Comparison of ENCODE assay signal across 16 cellular contexts in genomic region chr7:127582361-127582760, GRCh38. TPM values are rescaled to one million over a fixed set of nuclear protein-coding genes. Genes with fewer than 3 reads are reported as not detected.
DNase-seq lines count a peak whose midpoint lies in the region; ATAC-seq and TF ChIP-seq lines count a peak whose summit lies in the region.
"Had no signal": no experiment of that assay in that cellular context is flagged by ENCODE, and none has a peak within 500 bp of the region (broad histone marks: within the 10 kb centered on the region; RNA-seq: fewer than 3 reads in every experiment).

No MANE protein-coding gene starts in this region.

- peak overlapping the region in 4 of 7 donors; percentile 8 to 97 (median 40) for H3K4me3 Mint-ChIP-seq in CD8-positive, alpha-beta memory T cell
- no peak overlapping the region for H3K4me3 Mint-ChIP-seq in activated T-cell treated with anti-CD3 and anti-CD28 coated beads, Interleukin-2, amount 50 U/mL, for 24 hours

- ATAC-seq in heart left ventricle: peak; percentile 21 to 41 (median 31)
- ATAC-seq in psoas muscle: peak; percentile 23 to 65 (median 56)
- no peak for ATAC-seq in HG03457 (IDR thresholded peaks at IDR 0.05; ENCODE audit: unreplicated experiment)
- ATAC-seq: activated CD4-positive, CD25-positive, alpha-beta regulatory T cell treated with anti-CD3 and anti-CD28 coated beads, Interleukin-2, amount 50 U/mL, for 24 hours; left lung; Panc1 had no signal

- H3K27me3 Mint-ChIP-seq in CD8-positive, alpha-beta memory T cell: no peaks in the 10 kb centered on the region
- no peaks in the 10 kb centered on the region for H3K27me3 Mint-ChIP-seq in activated T-cell treated with anti-CD3 and anti-CD28 coated beads, Interleukin-2, amount 50 U/mL, for 24 hours

- no peaks in the 10 kb centered on the region for H3K9me3 Mint-ChIP-seq in CD8-positive, alpha-beta memory T cell
- no peaks in the 10 kb centered on the region for H3K9me3 Mint-ChIP-seq in activated T-cell treated with anti-CD3 and anti-CD28 coated beads, Interleukin-2, amount 50 U/mL, for 24 hours

- no peaks in the 10 kb centered on the region for H3K9me3 ChIP-seq in CD8-positive, alpha-beta memory T cell (ENCODE audit: low read length)
- no peaks in the 10 kb centered on the region for H3K9me3 ChIP-seq in heart left ventricle
- H3K9me3 ChIP-seq in psoas muscle: no peaks in the 10 kb centered on the region
- H3K9me3 ChIP-seq: left lung had no signal

- 29 to 47% (median 45%) methylated on average over 11 to 14 of the region's 14 CpGs for WGBS in heart left ventricle, 4 donors
- WGBS in psoas muscle, 3 donors: 34 to 40% (median 37%) methylated on average over 14 of the region's 14 CpGs

- CTCF ChIA-PET in CD8-positive, alpha-beta memory T cell (lab: Charles Lee): no interaction called here

- H3K4me1 ChIP-seq in CD8-positive, alpha-beta memory T cell (ENCODE audit: insufficient read depth, low read length): peaks cover 52% of the 10 kb centered on the region
- H3K4me1 ChIP-seq in heart left ventricle (peaks cover 19 to 69% (median 43%) of the 10 kb centered on the region in 12 donors), psoas muscle (peaks cover 58% of the 10 kb centered on the region)

- H3K36me3 Mint-ChIP-seq in CD8-positive, alpha-beta memory T cell: peaks cover 0 to 61% (median 9%) of the 10 kb centered on the region in 3 donors
- H3K36me3 Mint-ChIP-seq in activated T-cell treated with anti-CD3 and anti-CD28 coated beads, Interleukin-2, amount 50 U/mL, for 24 hours (ENCODE audit: low read depth): peaks cover 68% of the 10 kb centered on the region

- in situ Hi-C loops in astrocyte of the cerebellum (cut with HindIII; ENCODE audit: low sequenced_read_pairs): loop anchor here (25.0 kb wide), 1 partner anchor 630 kb away; no protein-coding TSS in a partner anchor

- no peak overlapping the region for H3K4me3 ChIP-seq in CD8-positive, alpha-beta memory T cell (ENCODE audit: low read length)
- H3K4me3 ChIP-seq in astrocyte of the cerebellum (ENCODE audit: low read depth, low read length) (no peak overlapping the region), heart left ventricle (peak overlapping the region in 2 of 12 donors; percentile 11 to 23), psoas muscle (peak overlapping the region; percentile 78)
- H3K4me3 ChIP-seq: left lung had no signal

- no peak for DNase-seq in CD8-positive, alpha-beta memory T cell
- DNase-seq in astrocyte of the cerebellum (ENCODE audit: low read depth): peak; percentile 78
- DNase-seq in heart left ventricle: peak; percentile 71 to 90 (median 85)
- DNase-seq in psoas muscle: peak; percentile 64 to 91
- no peak for DNase-seq in OCI-M1 (lab: John Stamatoyannopoulos, UW)
- no peak for DNase-seq in activated T-cell treated with anti-CD3 and anti-CD28 coated beads, Interleukin-2, amount 50 U/mL, for 24 hours
- DNase-seq in middle frontal gyrus (ENCODE audit: extremely low spot score, low spot score): no peak
- DNase-seq: activated T-cell treated with anti-CD3 and anti-CD28 coated beads for 4 hours; NCI-H510A; stimulated activated CD8-positive, alpha-beta memory T cell treated with anti-CD3 and anti-CD28 coated beads, Interleukin-4, amount 100 ng/mL, for 48 hours; T-helper 1 cell had no signal

- intact Hi-C loops in heart left ventricle (cut with DNase I) (loop anchor here in 4 of 10 donors (5.0 to 10.0 kb wide), 3 partner anchors 70 to 190 kb away; partner anchors contain the start of genes ZNF800 (in 3 of the 4) and SND1 (in 1 of the 4)), psoas muscle (cut with DNase I) (loop anchor here in 1 of 2 donors (5.0 kb wide), 1 partner anchor 190 kb away; the partner anchor contains the start of gene ZNF800)

- H3K27me3 ChIP-seq in CD8-positive, alpha-beta memory T cell (ENCODE audit: insufficient read depth, low read length, poor library complexity, severe bottlenecking): no peaks in the 10 kb centered on the region
- H3K27me3 ChIP-seq in heart left ventricle: no peaks in the 10 kb centered on the region
- H3K27me3 ChIP-seq in psoas muscle (ENCODE audit: insufficient read depth in 3 of 3, low read length in 2 of 3): no peaks in the 10 kb centered on the region
- H3K27me3 ChIP-seq: left lung had no signal

- H3K4me1 Mint-ChIP-seq in CD8-positive, alpha-beta memory T cell: peaks cover 62 to 86% (median 84%) of the 10 kb centered on the region in 3 donors
- H3K4me1 Mint-ChIP-seq in activated T-cell treated with anti-CD3 and anti-CD28 coated beads, Interleukin-2, amount 50 U/mL, for 24 hours (ENCODE audit: low read depth): peaks cover 71% of the 10 kb centered on the region

- no peak for TF ChIP-seq POLR2A in heart left ventricle (IDR thresholded peaks at IDR 0.05)

- TF ChIP-seq CTCF in astrocyte of the cerebellum (IDR thresholded peaks at IDR 0.05; ENCODE audit: low read depth, low read length, missing control alignments): peak; percentile 27
- no peak for TF ChIP-seq CTCF in heart left ventricle (IDR thresholded peaks at IDR 0.05)
- TF ChIP-seq CTCF in psoas muscle (IDR thresholded peaks at IDR 0.05): no peak

- POLR2A ChIA-PET in CD8-positive, alpha-beta memory T cell (lab: Charles Lee): interaction anchor here (0.6 kb wide), 1 partner anchor 8 kb away, joined by 4 read pairs; no protein-coding TSS in a partner anchor

- peak overlapping the region in 1 of 8 donors; percentile 33 for H3K27ac Mint-ChIP-seq in CD8-positive, alpha-beta memory T cell
- H3K27ac Mint-ChIP-seq in activated T-cell treated with anti-CD3 and anti-CD28 coated beads, Interleukin-2, amount 50 U/mL, for 24 hours: no peak overlapping the region

- H3K27ac ChIP-seq in CD8-positive, alpha-beta memory T cell (ENCODE audit: low read depth, low read length): no peak overlapping the region
- H3K27ac ChIP-seq in heart left ventricle (peak overlapping the region in 1 of 12 donors; percentile 33), psoas muscle (no peak overlapping the region)
- H3K27ac ChIP-seq: left lung had no signal

- peaks cover 14% of the 10 kb centered on the region for H3K36me3 ChIP-seq in CD8-positive, alpha-beta memory T cell (ENCODE audit: insufficient read depth, low read length)
- H3K36me3 ChIP-seq in heart left ventricle: peaks cover 0 to 48% (median 36%) of the 10 kb centered on the region in 9 donors
- H3K36me3 ChIP-seq in psoas muscle (ENCODE audit: insufficient read depth in 1 of 2, low read depth in 1 of 2): peaks cover 3 to 36% of the 10 kb centered on the region in 2 donors

RNA-seq across cellular contexts. Expression of gene GCC1, which starts 3.0 kb away (rescaled TPM):
- 10 to 100 TPM; 20.1 to 20.2 TPM for total RNA-seq in CD8-positive, alpha-beta memory T cell
- 21.0 TPM for polyA plus RNA-seq in CD8-positive, alpha-beta memory T cell
- total RNA-seq in heart left ventricle (10 to 100 TPM in 2 of 9 donors, 1 to 10 TPM in 7; 5.8 to 12.8 (median 8.0) TPM), psoas muscle (10 to 100 TPM in 2 of 4 donors, 1 to 10 TPM in 2; 8.2 to 12.4 (median 9.3) TPM)
- polyA plus RNA-seq in heart left ventricle (10 to 100 TPM in 1 of 2 donors, 1 to 10 TPM in 1; 2.2 to 12.1 TPM), psoas muscle (10 to 100 TPM in 1 of 3 donors, 1 to 10 TPM in 2; 6.1 to 24.0 (median 7.3) TPM)

RNA-seq across cellular contexts. Expression of gene ARF5, which starts 5.8 kb away (rescaled TPM):
- 100 to 1,000 TPM; 125 to 134 TPM for total RNA-seq in CD8-positive, alpha-beta memory T cell
- polyA plus RNA-seq in CD8-positive, alpha-beta memory T cell: 180 TPM
- total RNA-seq in heart left ventricle: 100 to 1,000 TPM in 3 of 9 donors, 10 to 100 TPM in 6; 85.3 to 196 (median 96.3) TPM
- polyA plus RNA-seq in heart left ventricle: 100 to 1,000 TPM; 136 to 173 TPM
- total RNA-seq in psoas muscle: 100 to 1,000 TPM in 1 of 4 donors, 10 to 100 TPM in 3; 78.7 to 118 (median 89.8) TPM
- 100 to 1,000 TPM in 2 of 3 donors, 10 to 100 TPM in 1; 84.8 to 111 (median 107) TPM for polyA plus RNA-seq in psoas muscle

RNA-seq across cellular contexts. Expression of gene FSCN3, which starts 11.2 kb away (rescaled TPM):
- total RNA-seq in CD8-positive, alpha-beta memory T cell: 1 to 10 TPM; 1.0 to 1.1 TPM
- polyA plus RNA-seq in CD8-positive, alpha-beta memory T cell: 1.0 TPM
- total RNA-seq in heart left ventricle (1 to 10 TPM in 2 of 9 donors, under 1 TPM in 1, not detected in 6; 0.64 to 5.6 (median 1.8) TPM), psoas muscle (under 1 TPM in 2 of 4 donors, not detected in 2; 0.34 to 0.42 TPM)
- polyA plus RNA-seq in heart left ventricle (under 1 TPM; 0.11 to 0.46 TPM), psoas muscle (under 1 TPM; 0.06 to 0.76 (median 0.17) TPM)

RNA-seq across cellular contexts. Expression of gene PAX4, which starts 35.6 kb away (rescaled TPM):
- total RNA-seq in CD8-positive, alpha-beta memory T cell: not detected
- polyA plus RNA-seq in CD8-positive, alpha-beta memory T cell: not detected
- total RNA-seq in heart left ventricle: not detected
- not detected for polyA plus RNA-seq in heart left ventricle
- not detected for total RNA-seq in psoas muscle
- polyA plus RNA-seq in psoas muscle: not detected
- total RNA-seq: left lung had no signal
- polyA plus RNA-seq: BJ had no signal

Comparison
In these comparisons a context has a peak if more than half of its experiments do, and no peak if none do; other contexts are left out.
1. DNase-seq: peak in astrocyte of the cerebellum (single experiment), heart left ventricle (5 of 5) and psoas muscle (2 of 2); none in CD8-positive, alpha-beta memory T cell (0 of 5), OCI-M1 (single experiment), activated T-cell treated with anti-CD3 and anti-CD28 coated beads, Interleukin-2, amount 50 U/mL, for 24 hours (single experiment) and middle frontal gyrus (single experiment).